8 cellular contexts compared by ENCODE assay signal in the genomic region with DNA sequence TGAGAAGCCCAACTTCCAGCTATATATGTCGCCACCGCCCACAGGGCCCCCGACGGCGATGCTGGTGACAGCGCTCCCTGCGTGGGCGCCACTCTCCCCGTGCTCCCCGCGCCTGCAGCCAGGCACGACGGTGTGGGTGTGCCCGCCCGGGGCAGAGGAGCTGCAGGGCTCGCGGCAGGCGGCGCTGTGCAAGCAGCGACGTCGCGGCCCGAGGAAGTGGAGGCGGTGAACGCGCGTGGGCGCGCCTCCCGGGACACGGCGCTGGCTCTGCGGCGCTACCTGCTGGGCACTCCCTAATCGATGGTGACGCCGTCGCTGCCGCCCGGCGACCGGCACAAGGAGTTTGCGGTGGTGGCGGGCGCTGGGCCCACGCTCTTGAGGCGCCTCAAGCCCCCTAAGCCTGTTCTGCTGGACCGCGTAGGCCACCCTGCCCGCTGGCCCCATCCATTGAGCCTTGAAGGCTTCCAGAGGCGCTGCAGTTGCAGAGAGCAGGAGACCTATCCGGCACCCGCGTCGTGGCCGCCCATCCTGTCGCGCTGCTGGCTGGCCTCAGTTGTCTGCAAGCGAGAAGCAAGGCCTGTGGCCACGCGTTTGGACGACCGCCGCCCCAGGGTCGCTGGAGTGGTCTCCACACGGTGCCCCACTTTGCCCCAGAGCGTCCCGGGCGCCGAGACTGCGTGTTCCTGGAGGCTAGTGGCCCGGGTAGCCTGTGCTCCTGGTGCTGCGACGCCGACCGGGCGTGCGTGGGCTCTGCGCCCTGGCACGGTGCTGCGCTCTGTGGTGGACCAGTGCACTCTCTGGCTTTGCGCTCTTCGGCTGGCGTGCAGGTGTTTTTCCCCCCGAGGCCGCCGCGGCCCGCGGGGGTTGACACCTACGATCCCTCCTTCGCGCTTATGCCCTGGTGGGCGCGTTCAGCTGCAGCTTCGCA. TPM values are rescaled to one million over a fixed set of nuclear protein-coding genes. Genes with fewer than 3 reads are reported as not detected.
A peak's percentile ranks its signal among the peaks of the same experiment; 100 is the strongest.
DNase-seq lines count a peak whose midpoint lies in the region; ATAC-seq, FAIRE-seq and TF ChIP-seq lines count a peak whose summit lies in the region.

No MANE protein-coding gene starts in this region.

- 13% methylated on average over 46 of the region's 97 CpGs for WGBS in prostate gland

- ATAC-seq in WTC11 (peak; percentile 60), HG03175 (IDR thresholded peaks at IDR 0.05; ENCODE audit: unreplicated experiment) (no peak), GM21447 (IDR thresholded peaks at IDR 0.05; ENCODE audit: unreplicated experiment) (no peak)

- H3K9me3 Mint-ChIP-seq in WTC11 = peaks cover 6% of the 10 kb centered on the region

- H3K27me3 ChIP-seq in bronchial epithelial cell (ENCODE audit: control insufficient read depth, insufficient read depth, low read length) = peaks cover 17% of the 10 kb centered on the region
- peaks cover 7% of the 10 kb centered on the region for H3K27me3 ChIP-seq in prostate gland (replicated peaks; ENCODE audit: insufficient read depth)

- intact Hi-C loops in prostate gland (cut with DNase I) = no loop called here

- H3K36me3 Mint-ChIP-seq in WTC11 = no peaks in the 10 kb centered on the region; the same call in 1 of the 2 replicates

- FAIRE-seq in bronchial epithelial cell (lab: Jason Lieb, UNC) = no peak

- H3K4me3 Mint-ChIP-seq in WTC11 = peak overlapping the region; percentile 55

- H3K9me3 ChIP-seq in prostate gland = no peaks in the 10 kb centered on the region

- DNase-seq in WTC11 (ENCODE audit: low spot score) (peak; percentile 47), bronchial epithelial cell (ENCODE audit: low read depth) (no peak), mucosa of gallbladder (ENCODE audit: low spot score) (peak; percentile 45), prostate gland (ENCODE audit: low spot score) (no peak)
- DNase-seq in stimulated activated CD8-positive, alpha-beta memory T cell treated with anti-CD3 and anti-CD28 coated beads, Interleukin-7, amount 100 ng/mL, for 48 hours (ENCODE audit: extremely low read depth in 1 of 2, low read depth in 1 of 2) = peak; percentile 37 to 51

- H3K4me3 ChIP-seq in GM12875 (ENCODE audit: low read depth, low read length) (no peak overlapping the region), bronchial epithelial cell (ENCODE audit: low read depth, low read length) (no peak overlapping the region), prostate gland (no peak overlapping the region)

- POLR2A ChIA-PET in WTC11 (lab: Charles Lee) = interaction anchor here (0.6 kb wide), 1 partner anchor 33 kb away, joined by 5 read pairs; no protein-coding TSS in a partner anchor

- TF ChIP-seq CTCF in GM12875 (IDR thresholded peaks at IDR 0.05; ENCODE audit: borderline replicate concordance, insufficient read depth, low read depth, low read length) (peak; percentile 43; the same call in 1 of the 2 replicates), WTC11 (IDR thresholded peaks at IDR 0.05) (no peak), bronchial epithelial cell (IDR thresholded peaks at IDR 0.05; ENCODE audit: insufficient read depth, low read length, severe bottlenecking) (peak; percentile 18), prostate gland (IDR thresholded peaks at IDR 0.05) (peak in 2 of 4 experiments; percentile 16 to 33)

- H3K27ac ChIP-seq in prostate gland = no peak overlapping the region

- 0 out of 2 replicates have a peak, but pooled peaks cover 4% of the 10 kb centered on the region for H3K4me1 Mint-ChIP-seq in WTC11

- H3K4me1 ChIP-seq in prostate gland (replicated peaks) = no peaks in the 10 kb centered on the region

- TF ChIP-seq POLR2A in prostate gland (IDR thresholded peaks at IDR 0.05) = no peak

- H3K36me3 ChIP-seq in bronchial epithelial cell (ENCODE audit: control insufficient read depth, insufficient read depth, low read length) = no peaks in the 10 kb centered on the region
- no peaks in the 10 kb centered on the region for H3K36me3 ChIP-seq in prostate gland

- H3K27ac Mint-ChIP-seq in WTC11 = no peak overlapping the region

- CTCF ChIA-PET in WTC11 (lab: Charles Lee) = interaction anchor here (0.8 to 2.6 kb wide), 10 partner anchors 17 to 172 kb away, joined by 3 to 9 read pairs (median 4); partner anchors contain the start of genes SDHAF1 and SYNE4

- peaks cover 58% of the 10 kb centered on the region for H3K27me3 Mint-ChIP-seq in WTC11 (ENCODE audit: low read depth)

TF ChIP-seq in WTC11, 78 proteins besides CTCF, POLR2A, EP300 and RAD21:
- no peak for TF ChIP-seq TP53 (CRISPR knock-in tag; IDR thresholded peaks at IDR 0.05)
- TF ChIP-seq, protein P1, sequence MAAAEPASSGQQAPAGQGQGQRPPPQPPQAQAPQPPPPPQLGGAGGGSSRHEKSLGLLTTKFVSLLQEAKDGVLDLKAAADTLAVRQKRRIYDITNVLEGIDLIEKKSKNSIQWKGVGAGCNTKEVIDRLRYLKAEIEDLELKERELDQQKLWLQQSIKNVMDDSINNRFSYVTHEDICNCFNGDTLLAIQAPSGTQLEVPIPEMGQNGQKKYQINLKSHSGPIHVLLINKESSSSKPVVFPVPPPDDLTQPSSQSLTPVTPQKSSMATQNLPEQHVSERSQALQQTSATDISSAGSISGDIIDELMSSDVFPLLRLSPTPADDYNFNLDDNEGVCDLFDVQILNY (CRISPR knock-in tag; IDR thresholded peaks at IDR 0.05) = no peak
- TF ChIP-seq CREB1 (CRISPR knock-in tag; IDR thresholded peaks at IDR 0.05) = no peak
- TF ChIP-seq, protein P2, sequence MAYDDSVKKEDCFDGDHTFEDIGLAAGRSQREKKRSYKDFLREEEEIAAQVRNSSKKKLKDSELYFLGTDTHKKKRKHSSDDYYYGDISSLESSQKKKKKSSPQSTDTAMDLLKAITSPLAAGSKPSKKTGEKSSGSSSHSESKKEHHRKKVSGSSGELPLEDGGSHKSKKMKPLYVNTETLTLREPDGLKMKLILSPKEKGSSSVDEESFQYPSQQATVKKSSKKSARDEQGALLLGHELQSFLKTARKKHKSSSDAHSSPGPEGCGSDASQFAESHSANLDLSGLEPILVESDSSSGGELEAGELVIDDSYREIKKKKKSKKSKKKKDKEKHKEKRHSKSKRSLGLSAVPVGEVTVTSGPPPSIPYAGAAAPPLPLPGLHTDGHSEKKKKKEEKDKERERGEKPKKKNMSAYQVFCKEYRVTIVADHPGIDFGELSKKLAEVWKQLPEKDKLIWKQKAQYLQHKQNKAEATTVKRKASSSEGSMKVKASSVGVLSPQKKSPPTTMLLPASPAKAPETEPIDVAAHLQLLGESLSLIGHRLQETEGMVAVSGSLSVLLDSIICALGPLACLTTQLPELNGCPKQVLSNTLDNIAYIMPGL (CRISPR knock-in tag; IDR thresholded peaks at IDR 0.05) = peak; percentile 55; the same call in 1 of the 2 replicates
- TF ChIP-seq PREB (CRISPR knock-in tag; IDR thresholded peaks at IDR 0.05; ENCODE audit: borderline replicate concordance) = no peak
- TF ChIP-seq TEAD4 (CRISPR knock-in tag; IDR thresholded peaks at IDR 0.05) = no peak
- TF ChIP-seq RELA (CRISPR knock-in tag; IDR thresholded peaks at IDR 0.05; ENCODE audit: borderline replicate concordance) = peak; percentile 65; the same call in 1 of the 2 replicates
- TF ChIP-seq EMX1 (CRISPR knock-in tag; IDR thresholded peaks at IDR 0.05) = no peak
- no peak for TF ChIP-seq ZNF423 (CRISPR knock-in tag; IDR thresholded peaks at IDR 0.05)
- peak; percentile 16; the same call in 1 of the 2 replicates for TF ChIP-seq ZNF219 (CRISPR knock-in tag; IDR thresholded peaks at IDR 0.05; ENCODE audit: borderline replicate concordance)
- TF ChIP-seq ERG (CRISPR knock-in tag; IDR thresholded peaks at IDR 0.05) = no peak
- no peak for TF ChIP-seq TCF7 (CRISPR knock-in tag; IDR thresholded peaks at IDR 0.05; ENCODE audit: low read depth)
- no peak for TF ChIP-seq ESRRA (CRISPR knock-in tag; IDR thresholded peaks at IDR 0.05; ENCODE audit: borderline replicate concordance)
- TF ChIP-seq ZBTB21 (CRISPR knock-in tag; IDR thresholded peaks at IDR 0.05; ENCODE audit: borderline replicate concordance) = peak; percentile 73; the same call in 1 of the 2 replicates
- no peak for TF ChIP-seq RORB (CRISPR knock-in tag; IDR thresholded peaks at IDR 0.05)

RNA-seq across cellular contexts. Expression of gene LRFN3, which starts 23.1 kb away (rescaled TPM):
- 20.6 to 26.4 TPM (median 24.8 TPM) in 3 replicates for total RNA-seq in WTC11 (2021)
- 0.79 and 1.3 TPM in 2 replicates for total RNA-seq in bronchial epithelial cell
- 23.7 TPM for total RNA-seq in mucosa of gallbladder
- 10 to 100 TPM; 21.7 to 32.3 TPM for total RNA-seq in prostate gland

RNA-seq across cellular contexts. Expression of gene SDHAF1, which starts 35.7 kb away (rescaled TPM):
- 19.5 to 20.8 TPM (median 20.4 TPM) in 3 replicates for total RNA-seq in WTC11 (2021)
- 17.5 and 25.3 TPM in 2 replicates for total RNA-seq in bronchial epithelial cell
- 20.0 TPM for total RNA-seq in mucosa of gallbladder
- total RNA-seq in prostate gland = 10 to 100 TPM; 32.4 to 75.1 TPM

RNA-seq across cellular contexts. Expression of gene SYNE4, which starts 49.3 kb away (rescaled TPM):
- 17.6 to 28.5 TPM (median 27.9 TPM) in 3 replicates for total RNA-seq in WTC11 (2021)
- total RNA-seq in bronchial epithelial cell = 3.4 and 3.6 TPM in 2 replicates
- total RNA-seq in mucosa of gallbladder = 17.4 TPM
- 10 to 100 TPM; 14.2 to 41.1 TPM for total RNA-seq in prostate gland

RNA-seq across cellular contexts. Expression of gene TYROBP, which starts 51.2 kb away (rescaled TPM):
- 0.34 to 0.55 TPM (median 0.46 TPM) in 3 replicates for total RNA-seq in WTC11 (2021)
- total RNA-seq in bronchial epithelial cell = not detected in 2 replicates
- 94.6 TPM for total RNA-seq in mucosa of gallbladder
- total RNA-seq in prostate gland = 10 to 100 TPM; 30.6 to 60.7 TPM

RNA-seq across cellular contexts. Expression of gene ALKBH6, which starts 54.7 kb away (rescaled TPM):
- total RNA-seq in WTC11 (2021) = 28.1 to 35.1 TPM (median 31.9 TPM) in 3 replicates
- 14.2 and 16.6 TPM in 2 replicates for total RNA-seq in bronchial epithelial cell
- total RNA-seq in mucosa of gallbladder = 34.9 TPM
- total RNA-seq in prostate gland = 10 to 100 TPM; 42.0 to 49.0 TPM

Comparison
In these comparisons a context has a peak if more than half of its experiments do, and no peak if none do; other contexts are left out.
1. DNase-seq: peak in WTC11 (single experiment), mucosa of gallbladder (single experiment) and stimulated activated CD8-positive, alpha-beta memory T cell treated with anti-CD3 and anti-CD28 coated beads, Interleukin-7, amount 100 ng/mL, for 48 hours (2 of 2); none in bronchial epithelial cell (single experiment) and prostate gland (single experiment).